Comparison of ENCODE assay signal across 1 cellular context in the genomic region with DNA sequence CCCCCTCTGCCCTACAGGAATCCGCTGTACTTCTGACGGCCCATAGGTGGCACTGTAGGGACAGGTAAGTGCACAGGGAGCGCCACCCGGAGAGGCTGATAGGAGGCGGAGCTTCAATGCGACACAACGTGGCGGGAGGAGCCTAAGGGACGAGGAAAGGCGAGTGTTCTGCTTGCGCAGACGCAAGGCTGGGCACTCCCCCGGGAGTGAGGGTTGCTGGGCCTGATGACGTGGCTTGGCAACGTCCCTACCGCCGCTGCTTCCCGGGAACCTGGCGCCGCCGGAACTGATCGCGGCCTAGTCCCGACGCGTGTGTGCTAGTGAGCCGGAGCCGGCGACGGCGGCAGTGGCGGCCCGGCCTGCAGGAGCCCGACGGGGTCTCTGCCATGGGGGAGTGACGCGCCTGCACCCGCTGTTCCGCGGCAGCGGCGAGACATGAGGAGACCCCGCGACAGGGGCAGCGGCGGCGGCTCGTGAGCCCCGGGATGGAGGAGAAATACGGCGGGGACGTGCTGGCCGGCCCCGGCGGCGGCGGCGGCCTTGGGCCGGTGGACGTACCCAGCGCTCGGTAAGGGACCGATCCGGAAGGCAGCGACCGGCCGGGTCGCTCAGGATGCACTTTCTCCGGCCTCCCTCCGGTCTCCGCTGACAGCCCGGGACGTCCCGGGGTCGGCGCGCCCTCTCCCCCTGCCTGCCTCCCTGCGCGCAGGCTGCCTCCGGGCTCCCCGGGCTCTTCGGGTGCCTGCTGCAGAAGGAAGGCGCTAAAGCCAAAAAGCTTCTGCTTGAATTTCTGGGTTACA.
TF ChIP-seq lines count a peak whose summit lies in the region.

SLC30A5 (plus strand) TSS at position 244 of the 800 bp plus-strand sequence; CDS start at position 486, 242 bp downstream.

TF ChIP-seq in HepG2, 621 proteins besides CTCF, POLR2A, EP300 and RAD21 (continued from another document):
- TF ChIP-seq, protein P1, sequence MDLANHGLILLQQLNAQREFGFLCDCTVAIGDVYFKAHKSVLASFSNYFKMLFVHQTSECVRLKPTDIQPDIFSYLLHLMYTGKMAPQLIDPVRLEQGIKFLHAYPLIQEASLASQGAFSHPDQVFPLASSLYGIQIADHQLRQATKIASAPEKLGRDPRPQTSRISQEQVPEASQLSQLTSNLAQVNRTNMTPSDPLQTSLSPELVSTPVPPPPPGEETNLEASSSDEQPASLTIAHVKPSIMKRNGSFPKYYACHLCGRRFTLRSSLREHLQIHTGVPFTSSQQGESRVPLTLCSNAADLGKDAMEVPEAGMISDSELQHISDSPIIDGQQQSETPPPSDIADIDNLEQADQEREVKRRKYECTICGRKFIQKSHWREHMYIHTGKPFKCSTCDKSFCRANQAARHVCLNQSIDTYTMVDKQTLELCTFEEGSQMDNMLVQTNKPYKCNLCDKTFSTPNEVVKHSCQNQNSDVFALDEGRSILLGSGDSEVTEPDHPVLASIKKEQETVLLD (CRISPR knock-in tag; IDR thresholded peaks at IDR 0.05; ENCODE audit: low read depth), result peak; percentile 86
- TF ChIP-seq, protein P2, sequence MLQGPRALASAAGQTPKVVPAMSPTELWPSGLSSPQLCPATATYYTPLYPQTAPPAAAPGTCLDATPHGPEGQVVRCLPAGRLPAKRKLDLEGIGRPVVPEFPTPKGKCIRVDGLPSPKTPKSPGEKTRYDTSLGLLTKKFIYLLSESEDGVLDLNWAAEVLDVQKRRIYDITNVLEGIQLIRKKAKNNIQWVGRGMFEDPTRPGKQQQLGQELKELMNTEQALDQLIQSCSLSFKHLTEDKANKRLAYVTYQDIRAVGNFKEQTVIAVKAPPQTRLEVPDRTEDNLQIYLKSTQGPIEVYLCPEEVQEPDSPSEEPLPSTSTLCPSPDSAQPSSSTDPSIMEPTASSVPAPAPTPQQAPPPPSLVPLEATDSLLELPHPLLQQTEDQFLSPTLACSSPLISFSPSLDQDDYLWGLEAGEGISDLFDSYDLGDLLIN (CRISPR knock-in tag; IDR thresholded peaks at IDR 0.05; ENCODE audit: borderline replicate concordance), result no peak
- TF ChIP-seq XBP1 (CRISPR knock-in tag; IDR thresholded peaks at IDR 0.05) (peak; percentile 96), HNF4G (IDR thresholded peaks at IDR 0.05; ENCODE audit: borderline replicate concordance, low read depth, low read length) (no peak), HNF4G (CRISPR knock-in tag; IDR thresholded peaks at IDR 0.05; ENCODE audit: borderline replicate concordance, low read depth) (no peak), KLF13 (CRISPR knock-in tag; IDR thresholded peaks at IDR 0.05) (no peak), ZBTB21 (CRISPR knock-in tag; IDR thresholded peaks at IDR 0.05) (peak; percentile 41; the same call in 1 of the 2 replicates), TARDBP (CRISPR knock-in tag; IDR thresholded peaks at IDR 0.05) (peak; percentile 66)
